In the genomic region with DNA sequence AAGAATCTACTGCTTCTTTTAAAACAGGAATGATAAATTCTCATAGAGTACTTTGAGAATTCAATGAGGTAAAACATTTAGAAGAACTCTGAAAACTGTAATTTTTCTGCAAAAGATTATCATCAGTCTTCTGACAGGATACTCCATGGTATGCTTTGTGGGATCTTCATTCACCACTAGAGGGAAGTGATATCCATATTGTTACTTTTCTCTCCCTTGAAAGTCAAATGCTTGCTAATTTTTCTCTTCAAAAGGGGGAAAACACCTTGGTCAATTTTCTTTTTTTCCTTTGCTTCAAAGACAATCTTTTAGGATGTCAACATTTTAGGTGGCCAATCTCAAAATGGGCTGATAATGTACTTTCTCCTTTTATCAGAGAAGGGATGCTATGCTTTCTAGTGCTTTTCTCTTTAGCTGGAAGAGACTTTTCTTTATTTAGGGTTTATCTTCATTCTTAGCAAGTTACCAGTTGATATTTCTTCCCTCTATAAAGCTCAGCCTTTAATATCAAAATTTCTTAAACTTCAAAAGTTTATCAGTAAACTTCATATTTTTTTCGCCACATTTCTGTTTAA, we compare ENCODE assay signal across 8 cellular contexts.
DNase-seq lines count a peak whose midpoint lies in the region; TF ChIP-seq lines count a peak whose summit lies in the region.

No MANE protein-coding gene starts in this region.

- H3K27ac ChIP-seq in dorsolateral prefrontal cortex = no peak overlapping the region
- no peak overlapping the region for H3K27ac ChIP-seq in osteoblast (ENCODE audit: low read depth, low read length)

- H3K9me3 ChIP-seq in osteoblast (ENCODE audit: low read depth, low read length) (no peaks in the 10 kb centered on the region), HAP-1 (no peaks in the 10 kb centered on the region)

- peak; percentile 31 for DNase-seq in G401 (ENCODE audit: low spot score)
- peak; percentile 4 for DNase-seq in NCI-H146 treated with DMSO at 0.1 percent for 48 hours (lab: John Stamatoyannopoulos, UW; ENCODE audit: unreplicated experiment)
- DNase-seq in dorsolateral prefrontal cortex = no peak
- DNase-seq in osteoblast (ENCODE audit: insufficient read length, low spot score, missing footprints) = peak; percentile 22
- DNase-seq in NCI-H2029 (lab: John Stamatoyannopoulos, UW) = no peak
- no peak for DNase-seq in GOT3 (lab: John Stamatoyannopoulos, UW)
- DNase-seq in epidermal melanocyte (ENCODE audit: insufficient read length, low spot score) = no peak
- no peak for DNase-seq in HAP-1 (ENCODE audit: low spot score in 2 of 2)

- H3K4me2 ChIP-seq in osteoblast (ENCODE audit: insufficient read depth, low read length) = no peak overlapping the region

- TF ChIP-seq CTCF in dorsolateral prefrontal cortex (IDR thresholded peaks at IDR 0.05 in 54 of 56, conservative IDR thresholded peaks at IDR 0.05 in 2 of 56; ENCODE audit: low read depth in 1 of 56, partially characterized antibody in 56 of 56) (peak; percentile 22 to 78 (median 60)), osteoblast (IDR thresholded peaks at IDR 0.05; ENCODE audit: extremely low read depth, low read depth, low read length) (peak; percentile 70)

- H3K36me3 ChIP-seq in osteoblast (ENCODE audit: insufficient read depth, low read length) (no peaks in the 10 kb centered on the region), HAP-1 (replicated peaks) (no peaks in the 10 kb centered on the region)

- no peak overlapping the region for H2AFZ ChIP-seq in osteoblast (ENCODE audit: low read length)

- no peaks in the 10 kb centered on the region for H4K20me1 ChIP-seq in osteoblast (ENCODE audit: insufficient read depth, low read length)

- H3K79me2 ChIP-seq in osteoblast (ENCODE audit: insufficient read depth, low read length) = no peaks in the 10 kb centered on the region

- H3K4me1 ChIP-seq in osteoblast (ENCODE audit: insufficient read depth, low read length) (peaks cover 14% of the 10 kb centered on the region), HAP-1 (peaks cover 4% of the 10 kb centered on the region; the same call in 1 of the 2 replicates)

- intact Hi-C loops in dorsolateral prefrontal cortex (cut with DNase I) = loop anchor here in 1 of 2 donors (5.0 kb wide), 1 partner anchor 95 kb away; a partner anchor contains a TSS

- in situ Hi-C loops in G401 (cut with HindIII; ENCODE audit: low sequenced_read_pairs) (no loop called here), HAP-1 (cut with MboI; ENCODE audit: low sequenced_read_pairs) (no loop called here)

- H3K27me3 ChIP-seq in dorsolateral prefrontal cortex (no peaks in the 10 kb centered on the region), osteoblast (ENCODE audit: insufficient read depth, low read length) (no peaks in the 10 kb centered on the region), HAP-1 (ENCODE audit: low read depth) (no peaks in the 10 kb centered on the region)

- no peak overlapping the region for H3K4me3 ChIP-seq in dorsolateral prefrontal cortex
- no peak overlapping the region for H3K4me3 ChIP-seq in osteoblast (ENCODE audit: insufficient read depth, low read length)
- no peak overlapping the region for H3K4me3 ChIP-seq in HAP-1

Comparison
In these comparisons a context has a peak if more than half of its experiments do, and no peak if none do; other contexts are left out.
1. DNase-seq: peak in G401 (single experiment), NCI-H146 treated with DMSO at 0.1 percent for 48 hours (single experiment) and osteoblast (single experiment); none in dorsolateral prefrontal cortex (0 of 10), NCI-H2029 (single experiment), GOT3 (single experiment), epidermal melanocyte (single experiment) and HAP-1 (0 of 2).